Comparison of ENCODE assay signal across 18 cellular contexts in genomic region chr2:32611771-32612170, GRCh38. TPM values are rescaled to one million over a fixed set of nuclear protein-coding genes. Genes with fewer than 3 reads are reported as not detected.
DNase-seq lines count a peak whose midpoint lies in the region; ATAC-seq and TF ChIP-seq lines count a peak whose summit lies in the region.
"Had no signal": no experiment of that assay in that cellular context is flagged by ENCODE, and none has a peak within 500 bp of the region (broad histone marks: within the 10 kb centered on the region; RNA-seq: fewer than 3 reads in every experiment).

No MANE protein-coding gene starts in this region.

- H3K4me3 ChIP-seq in cardiac muscle cell: no peak overlapping the region
- no peak overlapping the region for H3K4me3 ChIP-seq in left ventricle myocardium inferior
- H3K4me3 ChIP-seq in Caco-2 (ENCODE audit: low read depth, low read length): no peak overlapping the region
- H3K4me3 ChIP-seq: GM23338 had no signal

- H3K27ac Mint-ChIP-seq in Caco-2 (ENCODE audit: unreplicated experiment) (peak overlapping the region; percentile 26), memory B cell (peak overlapping the region; percentile 63)
- H3K27ac Mint-ChIP-seq: GM23338, HFFc6 had no signal

- peak overlapping the region; percentile 14 for H3K27ac ChIP-seq in cardiac muscle cell
- H3K27ac ChIP-seq in left ventricle myocardium inferior (replicated peaks): no peak overlapping the region
- H3K27ac ChIP-seq: HL-60 had no signal

- no TSS peak for BruUV-seq in Caco-2 (replicated peaks; lab: Mats Ljungman, UMichigan)

- ATAC-seq in memory B cell (ENCODE audit: low read depth): no peak
- ATAC-seq: GM23338, HCT116 had no signal

- CTCF ChIA-PET in Caco-2 (lab: Charles Lee): no interaction called here

- POLR2A ChIA-PET in Caco-2 (lab: Charles Lee): no interaction called here

- intact Hi-C loops in left ventricle myocardium inferior (cut with micrococcal nuclease) (no loop called here), Caco-2 (cut with micrococcal nuclease; ENCODE audit: unreplicated experiment) (no loop called here)

- TF ChIP-seq CTCF in cardiac muscle cell (IDR thresholded peaks at IDR 0.05; ENCODE audit: low read depth, low read length) (no peak), left ventricle myocardium inferior (IDR thresholded peaks at IDR 0.05; ENCODE audit: borderline replicate concordance) (no peak), Caco-2 (IDR thresholded peaks at IDR 0.05; ENCODE audit: insufficient read depth in 1 of 2, low read depth in 1 of 2, low read length in 1 of 2, severe bottlenecking in 1 of 2, unreplicated experiment in 1 of 2) (no peak)

- peaks cover 47% of the 10 kb centered on the region for H3K36me3 Mint-ChIP-seq in Caco-2 (ENCODE audit: insufficient read depth, unreplicated experiment)
- H3K36me3 Mint-ChIP-seq in memory B cell: peaks cover 39% of the 10 kb centered on the region

- H3K27me3 Mint-ChIP-seq in Caco-2 (ENCODE audit: insufficient read depth, unreplicated experiment) (no peaks in the 10 kb centered on the region), memory B cell (no peaks in the 10 kb centered on the region)
- H3K27me3 Mint-ChIP-seq: IgD-negative memory B cell had no signal

- H3K9me3 ChIP-seq in cardiac muscle cell (ENCODE audit: low read depth) (no peaks in the 10 kb centered on the region), left ventricle myocardium inferior (replicated peaks) (no peaks in the 10 kb centered on the region), Caco-2 (no peaks in the 10 kb centered on the region)
- H3K9me3 ChIP-seq: BE2C had no signal

- H3K4me1 Mint-ChIP-seq in Caco-2 (ENCODE audit: low read depth, unreplicated experiment): peaks cover 13% of the 10 kb centered on the region
- H3K4me1 Mint-ChIP-seq in memory B cell: peaks cover 3% of the 10 kb centered on the region
- H3K4me1 Mint-ChIP-seq: GM23338 had no signal

- no peak overlapping the region for H3K4me3 Mint-ChIP-seq in Caco-2 (ENCODE audit: unreplicated experiment)
- no peak overlapping the region for H3K4me3 Mint-ChIP-seq in memory B cell
- H3K4me3 Mint-ChIP-seq: CD4-positive, CD25-positive, alpha-beta regulatory T cell; GM23338; HFFc6; IgD-negative memory B cell had no signal

- H3K4me1 ChIP-seq in cardiac muscle cell (ENCODE audit: low read depth) (no peaks in the 10 kb centered on the region), left ventricle myocardium inferior (no peaks in the 10 kb centered on the region), Caco-2 (peaks cover 16% of the 10 kb centered on the region)
- H3K4me1 ChIP-seq: BE2C had no signal

- H3K9me3 Mint-ChIP-seq in Caco-2 (ENCODE audit: unreplicated experiment) (no peaks in the 10 kb centered on the region), memory B cell (no peaks in the 10 kb centered on the region)
- H3K9me3 Mint-ChIP-seq: GM23338, HFFc6, IgD-negative memory B cell had no signal

- H3K36me3 ChIP-seq in cardiac muscle cell (peaks cover 21% of the 10 kb centered on the region), left ventricle myocardium inferior (peaks cover 87% of the 10 kb centered on the region), Caco-2 (ENCODE audit: control insufficient read depth, insufficient read depth, low read length) (no peaks in the 10 kb centered on the region; the same call in 1 of the 2 replicates)

- DNase-seq in cardiac muscle cell (ENCODE audit: low read depth in 1 of 2, low spot score in 1 of 2) (no peak), left ventricle myocardium inferior (no peak), Caco-2 (no peak), memory B cell (ENCODE audit: low spot score in 2 of 2) (no peak), HT-29 (ENCODE audit: low spot score) (no peak), GOT3 (lab: John Stamatoyannopoulos, UW) (no peak)
- DNase-seq: BE2C; C1 segment of cervical spinal cord; Calu3; CD4-positive, CD25-positive, alpha-beta regulatory T cell; DMS79 treated with DMSO at 0.1 percent for 48 hours; GF-D8; H7; HFFc6 had no signal

- H3K27me3 ChIP-seq in cardiac muscle cell (no peaks in the 10 kb centered on the region), left ventricle myocardium inferior (ENCODE audit: low read depth) (no peaks in the 10 kb centered on the region), Caco-2 (replicated peaks; ENCODE audit: control insufficient read depth, insufficient read depth, low read length) (no peaks in the 10 kb centered on the region)
- H3K27me3 ChIP-seq: BE2C had no signal

RNA-seq across cellular contexts. Expression of gene TTC27, which starts 16.1 kb away (rescaled TPM):
- 10.2 and 14.9 TPM in 2 replicates for total RNA-seq in cardiac muscle cell
- 8.7 and 9.7 TPM in 2 replicates for polyA plus RNA-seq in cardiac muscle cell
- total RNA-seq in left ventricle myocardium inferior: 7.5 TPM
- total RNA-seq in Caco-2 (2022): 18.9 and 20.6 TPM in 2 replicates
- total RNA-seq in HT-29 (2014; rRNA removed; shearing (Covaris generic)): 8.9 and 10.9 TPM in 2 replicates
